In genomic region chr2:97673915-97674283, GRCh38 we compare ENCODE assay signal across 16 cellular contexts. TPM values are rescaled to one million over a fixed set of nuclear protein-coding genes. Genes with fewer than 3 reads are reported as not detected.
DNase-seq lines count a peak whose midpoint lies in the region; ATAC-seq and TF ChIP-seq lines count a peak whose summit lies in the region.
"Had no signal": no experiment of that assay in that cellular context is flagged by ENCODE, and none has a peak within 500 bp of the region (broad histone marks: within the 10 kb centered on the region; RNA-seq: fewer than 3 reads in every experiment).

No MANE protein-coding gene starts in this region.

- CTCF ChIA-PET in activated CD4-positive, alpha-beta T cell treated with anti-CD3 and anti-CD28 coated beads, Interleukin-2, amount 10 ng/mL, durations not matched to agents 7 days and 5 days (lab: Charles Lee): interaction anchor here (1.4 to 1.6 kb wide), 3 partner anchors 10 to 23 kb away, joined by 6 to 8 read pairs (median 7); partner anchors contain the start of gene ACTR1B
- CTCF ChIA-PET in WTC11 (lab: Charles Lee): interaction anchor here (1.5 to 2.0 kb wide), 2 partner anchors 23 to 26 kb away, joined by 4 to 5 read pairs; no protein-coding TSS in a partner anchor

- no peak overlapping the region for H3K27ac Mint-ChIP-seq in activated CD4-positive, alpha-beta T cell treated with anti-CD3 and anti-CD28 coated beads, Interleukin-2, amount 10 ng/mL, durations not matched to agents 7 days and 5 days
- peak overlapping the region; percentile 52 to 96 for H3K27ac Mint-ChIP-seq in activated naive CD4-positive, alpha-beta T cell treated with anti-CD3 and anti-CD28 coated beads, Interleukin-2, amount 50 U/mL, for 72 hours
- H3K27ac Mint-ChIP-seq in WTC11: no peak overlapping the region

- TF ChIP-seq CTCF in WTC11 (IDR thresholded peaks at IDR 0.05): no peak

- H3K4me1 Mint-ChIP-seq in activated CD4-positive, alpha-beta T cell treated with anti-CD3 and anti-CD28 coated beads, Interleukin-2, amount 10 ng/mL, durations not matched to agents 7 days and 5 days: peaks cover 18% of the 10 kb centered on the region
- H3K4me1 Mint-ChIP-seq in WTC11: peaks cover 27% of the 10 kb centered on the region

- DNase-seq in activated CD4-positive, alpha-beta T cell treated with anti-CD3 and anti-CD28 coated beads, Interleukin-2, amount 50 U/mL, for 48 hours: peak; percentile 40 to 60
- DNase-seq in activated CD4-positive, alpha-beta T cell treated with anti-CD3 and anti-CD28 coated beads, Interleukin-2, amount 10 ng/mL, durations not matched to agents 7 days and 5 days: no peak
- DNase-seq in NCI-H1417 (lab: John Stamatoyannopoulos, UW) (peak in 2 of 3 experiments; percentile 24 to 62), WTC11 (ENCODE audit: low spot score) (no peak), DMS 273 (lab: John Stamatoyannopoulos, UW; ENCODE audit: unreplicated experiment) (no peak)
- peak in 1 of 2 donors; percentile 66 for DNase-seq in activated naive CD4-positive, alpha-beta T cell treated with anti-CD3 and anti-CD28 coated beads, Interleukin-2, amount 50 U/mL, for 72 hours (ENCODE audit: low spot score in 2 of 2)
- DNase-seq in stimulated activated CD4-positive, alpha-beta T cell treated with anti-CD3 and anti-CD28 coated beads, TNF-alpha, amount 100 ng/mL, for 48 hours (ENCODE audit: low read depth in 3 of 3): peak in 2 of 3 donors; percentile 28 to 44
- DNase-seq: activated CD4-positive, alpha-beta T cell treated with anti-CD3 and anti-CD28 coated beads for 4 hours; GOT3; hypothalamus; Kasumi-1; left ventricle myocardium superior; SK-N-SH had no signal

- peak; percentile 59 to 78 for ATAC-seq in activated naive CD4-positive, alpha-beta T cell treated with anti-CD3 and anti-CD28 coated beads, Interleukin-2, amount 50 U/mL, for 72 hours
- ATAC-seq in HG03159 (IDR thresholded peaks at IDR 0.05; ENCODE audit: unreplicated experiment): no peak
- ATAC-seq in WTC11: no peak
- ATAC-seq: left ventricle myocardium superior had no signal

- H3K9me3 Mint-ChIP-seq in activated CD4-positive, alpha-beta T cell treated with anti-CD3 and anti-CD28 coated beads, Interleukin-2, amount 10 ng/mL, durations not matched to agents 7 days and 5 days: no peaks in the 10 kb centered on the region
- H3K9me3 Mint-ChIP-seq in activated naive CD4-positive, alpha-beta T cell treated with anti-CD3 and anti-CD28 coated beads, Interleukin-2, amount 50 U/mL, for 72 hours: no peaks in the 10 kb centered on the region
- peaks cover 5% of the 10 kb centered on the region; the same call in 1 of the 2 replicates for H3K9me3 Mint-ChIP-seq in WTC11
- H3K9me3 Mint-ChIP-seq: dendritic cell treated with granulocyte-macrophage colony-stimulating factor and Interleukin-4, amounts not matched to agents 40 ng/mL and 50 ng/mL, for 4 days had no signal

- H3K36me3 Mint-ChIP-seq in activated CD4-positive, alpha-beta T cell treated with anti-CD3 and anti-CD28 coated beads, Interleukin-2, amount 10 ng/mL, durations not matched to agents 7 days and 5 days (ENCODE audit: low read depth): no peaks in the 10 kb centered on the region
- H3K36me3 Mint-ChIP-seq in activated naive CD4-positive, alpha-beta T cell treated with anti-CD3 and anti-CD28 coated beads, Interleukin-2, amount 50 U/mL, for 72 hours: peaks cover 0 to 4% of the 10 kb centered on the region in 2 donors
- peaks cover 12% of the 10 kb centered on the region for H3K36me3 Mint-ChIP-seq in WTC11

- no peaks in the 10 kb centered on the region for H3K27me3 Mint-ChIP-seq in activated CD4-positive, alpha-beta T cell treated with anti-CD3 and anti-CD28 coated beads, Interleukin-2, amount 10 ng/mL, durations not matched to agents 7 days and 5 days
- no peaks in the 10 kb centered on the region; the same call in 1 of the 2 replicates for H3K27me3 Mint-ChIP-seq in WTC11 (ENCODE audit: low read depth)
- H3K27me3 Mint-ChIP-seq: dendritic cell treated with granulocyte-macrophage colony-stimulating factor and Interleukin-4, amounts not matched to agents 40 ng/mL and 50 ng/mL, for 4 days had no signal

- H3K4me3 Mint-ChIP-seq in activated CD4-positive, alpha-beta T cell treated with anti-CD3 and anti-CD28 coated beads, Interleukin-2, amount 10 ng/mL, durations not matched to agents 7 days and 5 days: no peak overlapping the region
- no peak overlapping the region for H3K4me3 Mint-ChIP-seq in WTC11
- H3K4me3 Mint-ChIP-seq: dendritic cell treated with granulocyte-macrophage colony-stimulating factor and Interleukin-4, amounts not matched to agents 40 ng/mL and 50 ng/mL, for 4 days had no signal

- POLR2A ChIA-PET in activated CD4-positive, alpha-beta T cell treated with anti-CD3 and anti-CD28 coated beads, Interleukin-2, amount 10 ng/mL, durations not matched to agents 7 days and 5 days (lab: Charles Lee): no interaction called here
- POLR2A ChIA-PET in WTC11 (lab: Charles Lee): no interaction called here

TF ChIP-seq in WTC11, 78 proteins besides CTCF, POLR2A, EP300 and RAD21 (continues in another document):
- TF ChIP-seq E2F1 (CRISPR knock-in tag; IDR thresholded peaks at IDR 0.05) (no peak), FOXP1 (CRISPR knock-in tag; IDR thresholded peaks at IDR 0.05; ENCODE audit: borderline replicate concordance) (no peak), ZNF423 (CRISPR knock-in tag; IDR thresholded peaks at IDR 0.05) (no peak), MAX (CRISPR knock-in tag; IDR thresholded peaks at IDR 0.05) (no peak), ARID4B (CRISPR knock-in tag; IDR thresholded peaks at IDR 0.05; ENCODE audit: borderline replicate concordance) (no peak), SMAD3 (CRISPR knock-in tag; IDR thresholded peaks at IDR 0.05; ENCODE audit: borderline replicate concordance) (no peak), OVOL2 (CRISPR knock-in tag; IDR thresholded peaks at IDR 0.05; ENCODE audit: borderline replicate concordance) (no peak)

RNA-seq across cellular contexts. Expression of gene C2orf92, which starts 4.4 kb away (rescaled TPM):
- total RNA-seq in activated CD4-positive, alpha-beta T cell treated with anti-CD3 and anti-CD28 coated beads, Interleukin-2, amount 10 ng/mL, durations not matched to agents 7 days and 5 days: 1 to 10 TPM; 7.2 to 7.4 TPM
- total RNA-seq in activated naive CD4-positive, alpha-beta T cell treated with anti-CD3 and anti-CD28 coated beads, Interleukin-2, amount 50 U/mL, for 72 hours: 10 to 100 TPM in 1 of 2 donors, 1 to 10 TPM in 1; 6.5 to 17.5 TPM
- 5.2 to 7.9 TPM (median 6.9 TPM) in 3 replicates for total RNA-seq in WTC11 (2021)

RNA-seq across cellular contexts. Expression of gene ACTR1B, which starts 10.1 kb away (rescaled TPM):
- 10 to 100 TPM; 62.9 to 68.3 TPM for total RNA-seq in activated CD4-positive, alpha-beta T cell treated with anti-CD3 and anti-CD28 coated beads, Interleukin-2, amount 10 ng/mL, durations not matched to agents 7 days and 5 days
- total RNA-seq in activated naive CD4-positive, alpha-beta T cell treated with anti-CD3 and anti-CD28 coated beads, Interleukin-2, amount 50 U/mL, for 72 hours: 100 to 1,000 TPM in 1 of 2 donors, 10 to 100 TPM in 1; 77.0 to 124 TPM
- 58.2 to 71.8 TPM (median 70.4 TPM) in 3 replicates for total RNA-seq in WTC11 (2021)

RNA-seq across cellular contexts. Expression of gene COX5B, which starts 28.0 kb away (rescaled TPM):
- 100 to 1,000 TPM; 183 to 196 TPM for total RNA-seq in activated CD4-positive, alpha-beta T cell treated with anti-CD3 and anti-CD28 coated beads, Interleukin-2, amount 10 ng/mL, durations not matched to agents 7 days and 5 days
- 100 to 1,000 TPM; 269 to 288 TPM for total RNA-seq in activated naive CD4-positive, alpha-beta T cell treated with anti-CD3 and anti-CD28 coated beads, Interleukin-2, amount 50 U/mL, for 72 hours
- total RNA-seq in WTC11 (2021): 317 to 346 TPM (median 331 TPM) in 3 replicates

RNA-seq across cellular contexts. Expression of gene ZAP70, which starts 39.5 kb away (rescaled TPM):
- total RNA-seq in activated CD4-positive, alpha-beta T cell treated with anti-CD3 and anti-CD28 coated beads, Interleukin-2, amount 10 ng/mL, durations not matched to agents 7 days and 5 days: 100 to 1,000 TPM; 302 to 337 TPM
- 100 to 1,000 TPM; 164 to 235 TPM for total RNA-seq in activated naive CD4-positive, alpha-beta T cell treated with anti-CD3 and anti-CD28 coated beads, Interleukin-2, amount 50 U/mL, for 72 hours
- total RNA-seq in WTC11 (2021): 0.61 to 0.73 TPM (median 0.64 TPM) in 3 replicates
- total RNA-seq: fibroblast of lung had no signal

Comparison
In these comparisons a context has a peak if more than half of its experiments do, and no peak if none do; other contexts are left out.
1. DNase-seq: peak in activated CD4-positive, alpha-beta T cell treated with anti-CD3 and anti-CD28 coated beads, Interleukin-2, amount 50 U/mL, for 48 hours (2 of 2), NCI-H1417 (2 of 3) and stimulated activated CD4-positive, alpha-beta T cell treated with anti-CD3 and anti-CD28 coated beads, TNF-alpha, amount 100 ng/mL, for 48 hours (2 of 3); none in activated CD4-positive, alpha-beta T cell treated with anti-CD3 and anti-CD28 coated beads, Interleukin-2, amount 10 ng/mL, durations not matched to agents 7 days and 5 days (single experiment), WTC11 (single experiment) and DMS 273 (single experiment).
2. H3K27ac Mint-ChIP-seq: peak in activated naive CD4-positive, alpha-beta T cell treated with anti-CD3 and anti-CD28 coated beads, Interleukin-2, amount 50 U/mL, for 72 hours (2 of 2); none in activated CD4-positive, alpha-beta T cell treated with anti-CD3 and anti-CD28 coated beads, Interleukin-2, amount 10 ng/mL, durations not matched to agents 7 days and 5 days (single experiment) and WTC11 (single experiment).
3. ATAC-seq: peak in activated naive CD4-positive, alpha-beta T cell treated with anti-CD3 and anti-CD28 coated beads, Interleukin-2, amount 50 U/mL, for 72 hours (2 of 2); none in HG03159 (single experiment) and WTC11 (single experiment).